8 cellular contexts compared by ENCODE assay signal in the genomic region with DNA sequence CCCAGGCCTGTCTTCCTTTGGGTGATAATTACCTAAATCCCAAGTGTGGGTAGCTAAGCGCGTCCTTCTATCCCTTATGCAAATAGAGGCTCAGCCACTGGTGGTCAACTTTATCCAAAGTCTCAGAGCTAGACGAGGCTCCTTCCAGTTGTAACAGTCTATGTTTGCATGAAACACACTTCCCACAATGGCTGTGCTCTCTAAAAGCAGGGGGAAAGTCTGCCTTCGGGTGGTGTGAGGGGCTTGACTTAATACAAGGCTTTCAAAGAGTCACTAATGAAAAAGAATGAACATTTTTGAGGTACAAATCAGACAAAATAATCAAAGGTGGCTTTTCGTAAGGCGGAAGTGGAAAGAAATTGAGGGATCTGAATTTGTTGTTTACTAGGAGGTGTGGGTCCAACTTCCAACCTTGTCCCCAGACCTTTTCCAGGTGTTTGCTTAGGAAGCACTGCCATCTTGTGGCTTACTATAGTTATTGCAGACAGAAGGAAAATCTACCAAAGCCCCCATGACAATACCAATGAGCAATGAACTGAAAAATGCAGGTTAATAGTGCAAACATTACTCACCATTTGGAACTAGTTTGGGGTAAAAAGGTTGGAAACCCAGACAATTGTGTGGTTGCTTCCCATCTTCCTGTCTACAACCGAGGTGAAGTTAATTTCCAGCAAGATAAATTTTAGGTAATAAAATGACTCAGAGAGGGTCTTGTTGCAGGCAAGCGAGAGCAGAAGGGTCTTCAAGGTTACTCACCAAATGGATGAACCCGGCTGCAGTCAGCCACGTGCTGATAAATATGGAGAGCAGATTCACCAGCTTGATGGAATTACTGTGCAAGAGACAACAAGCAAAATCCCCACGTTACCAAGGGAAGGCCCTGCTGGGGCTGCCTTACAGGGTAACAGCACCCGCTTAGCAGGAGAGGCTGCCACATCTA.
DNase-seq lines count a peak whose midpoint lies in the region; ATAC-seq and TF ChIP-seq lines count a peak whose summit lies in the region.

No MANE protein-coding gene starts in this region.

- intact Hi-C loops in left lung (cut with DNase I): no loop called here
- intact Hi-C loops in aorta (cut with DNase I): loop anchor here in 1 of 2 donors (5.0 to 10.0 kb wide), 3 partner anchors 100 to 557 kb away; no protein-coding TSS in a partner anchor

- 42 to 44% methylated on average over 12 of the region's 12 CpGs for WGBS in aorta, 2 donors

- H3K4me1 ChIP-seq in left lung (no peaks in the 10 kb centered on the region), aorta (ENCODE audit: control insufficient read depth in 1 of 2, insufficient read depth in 2 of 2, low read length in 2 of 2) (peaks cover 0 to 2% of the 10 kb centered on the region in 2 donors)

- peak; percentile 60 to 77 for TF ChIP-seq CTCF in left lung (IDR thresholded peaks at IDR 0.05)

- H3K36me3 ChIP-seq in left lung (no peaks in the 10 kb centered on the region), aorta (ENCODE audit: control insufficient read depth in 1 of 2, insufficient read depth in 2 of 2, low read length in 1 of 2) (no peaks in the 10 kb centered on the region)

- H3K9me3 ChIP-seq in left lung (no peaks in the 10 kb centered on the region), aorta (ENCODE audit: control insufficient read depth, low read length) (no peaks in the 10 kb centered on the region)

- H3K4me3 ChIP-seq in left lung: no peak overlapping the region
- no peak overlapping the region for H3K4me3 ChIP-seq in aorta (ENCODE audit: low read length in 2 of 2)

- H3K27ac ChIP-seq in left lung (no peak overlapping the region), aorta (ENCODE audit: low read depth in 1 of 2, low read length in 2 of 2) (peak overlapping the region; percentile 5 to 66)

- DNase-seq in NCI-H510A treated with DMSO at 0.1 percent for 48 hours (lab: John Stamatoyannopoulos, UW) (peak; percentile 66), NCI-H510A (lab: John Stamatoyannopoulos, UW) (no peak), NCI-H748 (lab: John Stamatoyannopoulos, UW; ENCODE audit: unreplicated experiment) (peak; percentile 30), cerebellum (ENCODE audit: low spot score) (peak; percentile 23), left lung (no peak), aorta (no peak), NCI-H187 (lab: John Stamatoyannopoulos, UW) (no peak)

- peak; percentile 64 for ATAC-seq in HG02623 (IDR thresholded peaks at IDR 0.05; ENCODE audit: unreplicated experiment)
- ATAC-seq in left lung: peak; percentile 91
- ATAC-seq in aorta (ENCODE audit: low FRiP score): peak; percentile 83

- H3K27me3 ChIP-seq in left lung (no peaks in the 10 kb centered on the region), aorta (ENCODE audit: control insufficient read depth in 1 of 2, insufficient read depth in 2 of 2, low read length in 1 of 2) (no peaks in the 10 kb centered on the region)

Comparison
In these comparisons a context has a peak if more than half of its experiments do, and no peak if none do; other contexts are left out.
1. DNase-seq: peak in NCI-H510A treated with DMSO at 0.1 percent for 48 hours (single experiment), NCI-H748 (single experiment) and cerebellum (single experiment); none in NCI-H510A (single experiment), left lung (0 of 2), aorta (0 of 2) and NCI-H187 (0 of 2).
2. H3K27ac ChIP-seq: peak in aorta (2 of 2); none in left lung (0 of 2).
3. Peak in every context shown above with its lines, with median percentiles within 50 percentile points of each other: ATAC-seq.